In genomic region chr2:119316066-119316465, GRCh38 we compare ENCODE assay signal across 19 cellular contexts. TPM values are rescaled to one million over a fixed set of nuclear protein-coding genes. Genes with fewer than 3 reads are reported as not detected.
DNase-seq lines count a peak whose midpoint lies in the region; ATAC-seq and TF ChIP-seq lines count a peak whose summit lies in the region.
"Had no signal": no experiment of that assay in that cellular context is flagged by ENCODE, and none has a peak within 500 bp of the region (broad histone marks: within the 10 kb centered on the region; RNA-seq: fewer than 3 reads in every experiment).

No MANE protein-coding gene starts in this region.

- H3K4me3 ChIP-seq in GM23248 (no peak overlapping the region), subcutaneous abdominal adipose tissue (ENCODE audit: low read depth in 1 of 5, low read length in 5 of 5) (no peak overlapping the region), ascending aorta (no peak overlapping the region)

- H2AFZ ChIP-seq in GM23248, result no peak overlapping the region

- intact Hi-C loops in ascending aorta (cut with DNase I), result no loop called here

- H3K4me1 ChIP-seq in GM23248 (ENCODE audit: insufficient read depth), result no peaks in the 10 kb centered on the region
- H3K4me1 ChIP-seq in subcutaneous abdominal adipose tissue (ENCODE audit: control insufficient read depth in 5 of 5, insufficient read depth in 5 of 5, low read length in 5 of 5), result peaks cover 0 to 31% (median 25%) of the 10 kb centered on the region in 5 donors
- H3K4me1 ChIP-seq in ascending aorta, result no peaks in the 10 kb centered on the region

- no peak for TF ChIP-seq CTCF in ascending aorta (IDR thresholded peaks at IDR 0.05)

- H3F3A ChIP-seq in GM23248 (ENCODE audit: insufficient read depth), result no peaks in the 10 kb centered on the region

- H3K36me3 ChIP-seq in GM23248 (ENCODE audit: low read depth), result no peaks in the 10 kb centered on the region
- peaks cover 0 to 11% (median 4%) of the 10 kb centered on the region in 5 donors for H3K36me3 ChIP-seq in subcutaneous abdominal adipose tissue (ENCODE audit: control insufficient read depth in 5 of 5, insufficient read depth in 5 of 5, low read length in 5 of 5)
- no peaks in the 10 kb centered on the region for H3K36me3 ChIP-seq in ascending aorta

- H3K27me3 ChIP-seq in GM23248 (replicated peaks; ENCODE audit: insufficient read depth) (no peaks in the 10 kb centered on the region), subcutaneous abdominal adipose tissue (ENCODE audit: control insufficient read depth in 5 of 5, insufficient read depth in 4 of 5, low read length in 5 of 5) (no peaks in the 10 kb centered on the region), ascending aorta (no peaks in the 10 kb centered on the region)

- H3K9ac ChIP-seq in GM23248, result no peak overlapping the region
- no peak overlapping the region for H3K9ac ChIP-seq in subcutaneous abdominal adipose tissue (ENCODE audit: low read length in 5 of 5)

- H3K79me2 ChIP-seq in GM23248 (ENCODE audit: insufficient read depth), result no peaks in the 10 kb centered on the region

- no peak for ATAC-seq in GM18907 (IDR thresholded peaks at IDR 0.05; ENCODE audit: unreplicated experiment)
- ATAC-seq: HepG2, Panc1 had no signal

- H3K27ac ChIP-seq in GM23248 (no peak overlapping the region), subcutaneous abdominal adipose tissue (ENCODE audit: low read depth, low read length) (peak overlapping the region; percentile 80), ascending aorta (no peak overlapping the region)

- in situ Hi-C loops in GM23248 (cut with MboI), result no loop called here

- DNase-seq in GM23248 (peak; percentile 23), RPMI7951 (ENCODE audit: low read depth) (peak; percentile 5), fibroblast of gingiva (ENCODE audit: low read depth) (peak; percentile 54), ascending aorta (ENCODE audit: low spot score in 2 of 2) (no peak), AG08395 (ENCODE audit: low spot score) (no peak)
- DNase-seq: Caco-2; CD4-positive, CD25-positive, alpha-beta regulatory T cell; H7; KG1; NCI-H1092 treated with DMSO at 0.1 percent for 48 hours; NCI-H1694; NCI-H2107; NCI-H2227 treated with DMSO at 0.1 percent for 48 hours; NCI-H524; SHP77 had no signal

- H4K20me1 ChIP-seq in GM23248 (ENCODE audit: insufficient read depth), result no peaks in the 10 kb centered on the region

- H3K9me3 ChIP-seq in GM23248 (ENCODE audit: low read depth), result no peaks in the 10 kb centered on the region
- H3K9me3 ChIP-seq in subcutaneous abdominal adipose tissue (ENCODE audit: control insufficient read depth in 5 of 5, low read length in 5 of 5), result peaks cover 0 to 2% (median 0%) of the 10 kb centered on the region in 5 donors
- H3K9me3 ChIP-seq in ascending aorta, result no peaks in the 10 kb centered on the region
- H3K9me3 ChIP-seq: Caco-2 had no signal

- WGBS in GM23248 (ENCODE audit: low coverage in 1 of 2, low lambda C conversion rate in 2 of 2, missing lambda C conversion rate in 2 of 2), 2 experiments, result 37 to 40% methylated on average over 3 of the region's 3 CpGs

- H3K4me2 ChIP-seq in GM23248 (ENCODE audit: unreplicated experiment), result no peak overlapping the region

- no peaks in the 10 kb centered on the region for H3K9me2 ChIP-seq in GM23248 (ENCODE audit: insufficient read depth)

RNA-seq across cellular contexts. Expression of gene C2orf76, which starts 50.6 kb away (rescaled TPM):
- total RNA-seq in GM23248 (2014; rRNA removed; shearing (Covaris generic)), result 3.0 and 6.1 TPM in 2 replicates
- polyA plus RNA-seq in GM23248 (2016; fragmentation: Nextera tagmentation; extraction: Ambion mirVana), result 23.4 and 26.2 TPM in 2 replicates
- total RNA-seq in RPMI7951 (2014; rRNA removed; shearing (Covaris generic)), result 19.8 and 23.7 TPM in 2 replicates
- total RNA-seq in ascending aorta, result not detected

RNA-seq across cellular contexts. Expression of gene DBI, which starts 50.7 kb away (rescaled TPM):
- total RNA-seq in GM23248 (2014; rRNA removed; shearing (Covaris generic)), result 41.6 and 55.0 TPM in 2 replicates
- 199 and 208 TPM in 2 replicates for polyA plus RNA-seq in GM23248 (2016; fragmentation: Nextera tagmentation; extraction: Ambion mirVana)
- total RNA-seq in RPMI7951 (2014; rRNA removed; shearing (Covaris generic)), result 310 and 351 TPM in 2 replicates
- total RNA-seq in ascending aorta, result 11.2 TPM

Comparison
In these comparisons a context has a peak if more than half of its experiments do, and no peak if none do; other contexts are left out.
1. DNase-seq: peak in GM23248 (single experiment), RPMI7951 (single experiment) and fibroblast of gingiva (single experiment); none in ascending aorta (0 of 2) and AG08395 (single experiment).